Comparison of ENCODE assay signal across 15 cellular contexts in the genomic region with DNA sequence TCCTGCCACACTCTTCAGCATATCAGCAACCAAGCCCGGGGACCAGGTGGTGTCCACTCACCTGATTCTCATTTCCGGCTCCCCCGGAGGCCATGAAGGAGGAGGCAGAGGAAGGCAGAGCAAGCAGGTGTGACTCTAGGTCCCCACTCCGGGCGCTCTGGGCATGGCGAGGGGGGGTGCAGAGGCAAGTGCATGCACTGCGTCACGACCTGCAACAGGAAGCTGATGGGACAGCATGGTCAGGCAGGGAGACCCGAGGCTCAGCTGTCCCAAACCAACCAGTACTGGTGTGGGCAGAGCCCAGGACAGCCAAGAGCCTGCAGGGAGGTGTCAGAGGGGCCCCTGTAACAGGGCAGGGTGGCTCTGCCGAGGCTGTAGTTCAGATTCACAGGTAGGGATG. TPM values are rescaled to one million over a fixed set of nuclear protein-coding genes. Genes with fewer than 3 reads are reported as not detected.
"Had no signal": no experiment of that assay in that cellular context is flagged by ENCODE, and none has a peak within 500 bp of the region (broad histone marks: within the 10 kb centered on the region; RNA-seq: fewer than 3 reads in every experiment).

No MANE protein-coding gene starts in this region.

- H3K4me3 Mint-ChIP-seq: activated B cell treated with CpG ODN at 0.5 μM for 24 hours; activated CD4-positive, alpha-beta T cell treated with anti-CD3 and anti-CD28 coated beads, Interleukin-2, amount 10 ng/mL, durations not matched to agents 24 days and 14 days; activated naive CD4-positive, alpha-beta T cell treated with anti-CD3 and anti-CD28 coated beads, Interleukin-2, amount 10 ng/mL, durations not matched to agents 7 days and 5 days; activated T-helper 1 cell treated with anti-CD3 and anti-CD28 coated beads, Interleukin-12 subunit alpha, Interleukin-12 subunit beta, Interleukin-2, Interleukin-4 antibody, amounts not matched to agents 30 ng/mL and 10 ng/mL and 1 ng/mL, durations not matched to agents 14 hours and 24 hours and 36 hours; neural progenitor cell; stimulated activated naive B cell treated with anti-CD40 and anti-IgM and Interleukin-4, amounts not matched to agents 10 μg/mL and 1 μg/mL and 100 μg/mL, for 72 hours had no signal

- H2AFZ ChIP-seq: neural progenitor cell, parathyroid adenoma had no signal

- H3K9me3 ChIP-seq: SK-N-SH had no signal

- H3K9me2 ChIP-seq: SK-N-SH had no signal

- H3K79me2 ChIP-seq: parathyroid adenoma had no signal

- H3K36me3 Mint-ChIP-seq: activated naive CD4-positive, alpha-beta T cell treated with anti-CD3 and anti-CD28 coated beads, Interleukin-2, amount 10 ng/mL, durations not matched to agents 7 days and 5 days; immature natural killer cell; stimulated activated naive B cell treated with anti-CD40 and anti-IgM and Interleukin-4, amounts not matched to agents 10 μg/mL and 1 μg/mL and 100 μg/mL, for 72 hours had no signal

- H3K4me3 ChIP-seq: neural progenitor cell had no signal

- H3K27ac Mint-ChIP-seq: activated B cell treated with CpG ODN at 0.5 μM for 24 hours; activated CD4-positive, alpha-beta T cell treated with anti-CD3 and anti-CD28 coated beads, Interleukin-2, amount 10 ng/mL, durations not matched to agents 24 days and 14 days; activated naive CD4-positive, alpha-beta T cell treated with anti-CD3 and anti-CD28 coated beads, Interleukin-2, amount 10 ng/mL, durations not matched to agents 7 days and 5 days; activated T-helper 1 cell treated with anti-CD3 and anti-CD28 coated beads, Interleukin-12 subunit alpha, Interleukin-12 subunit beta, Interleukin-2, Interleukin-4 antibody, amounts not matched to agents 30 ng/mL and 10 ng/mL and 1 ng/mL, durations not matched to agents 14 hours and 24 hours and 36 hours; immature natural killer cell; neural progenitor cell; stimulated activated naive B cell treated with anti-CD40 and anti-IgM and Interleukin-4, amounts not matched to agents 10 μg/mL and 1 μg/mL and 100 μg/mL, for 72 hours had no signal

- ATAC-seq: stimulated activated naive B cell treated with anti-CD40 and anti-IgM and Interleukin-4, amounts not matched to agents 10 μg/mL and 1 μg/mL and 100 μg/mL, for 72 hours had no signal

- DNase-seq: activated B cell treated with CpG ODN at 0.5 μM for 24 hours; activated CD4-positive, alpha-beta T cell treated with anti-CD3 and anti-CD28 coated beads, Interleukin-2, amount 10 ng/mL, durations not matched to agents 24 days and 14 days; activated naive CD4-positive, alpha-beta T cell treated with anti-CD3 and anti-CD28 coated beads, Interleukin-2, amount 10 ng/mL, durations not matched to agents 7 days and 5 days; amniotic stem cell; dermis blood vessel endothelial cell; immature natural killer cell; SK-N-SH; stimulated activated CD4-positive, alpha-beta T cell treated with anti-CD3 and anti-CD28 coated beads, Interleukin-2, amount 100 ng/mL, for 24 hours; stimulated activated naive B cell treated with anti-CD40 and anti-IgM and Interleukin-4, amounts not matched to agents 10 μg/mL and 1 μg/mL and 100 μg/mL, for 72 hours; T-helper 2 cell; trophoblast cell had no signal

- H3K36me3 ChIP-seq: neural progenitor cell had no signal

- H3K4me2 ChIP-seq: neural progenitor cell, SK-N-SH had no signal

- H3K9me3 Mint-ChIP-seq: activated B cell treated with CpG ODN at 0.5 μM for 24 hours; activated CD4-positive, alpha-beta T cell treated with anti-CD3 and anti-CD28 coated beads, Interleukin-2, amount 10 ng/mL, durations not matched to agents 24 days and 14 days; activated naive CD4-positive, alpha-beta T cell treated with anti-CD3 and anti-CD28 coated beads, Interleukin-2, amount 10 ng/mL, durations not matched to agents 7 days and 5 days; activated T-helper 1 cell treated with anti-CD3 and anti-CD28 coated beads, Interleukin-12 subunit alpha, Interleukin-12 subunit beta, Interleukin-2, Interleukin-4 antibody, amounts not matched to agents 30 ng/mL and 10 ng/mL and 1 ng/mL, durations not matched to agents 14 hours and 24 hours and 36 hours; brain; immature natural killer cell; neural progenitor cell; stimulated activated naive B cell treated with anti-CD40 and anti-IgM and Interleukin-4, amounts not matched to agents 10 μg/mL and 1 μg/mL and 100 μg/mL, for 72 hours had no signal

- H3K27ac ChIP-seq: neural progenitor cell, parathyroid adenoma had no signal

RNA-seq across cellular contexts. Expression of a gene that starts 48.6 kb away (rescaled TPM):
- total RNA-seq: activated B cell treated with CpG ODN at 0.5 μM for 24 hours; activated CD4-positive, alpha-beta T cell treated with anti-CD3 and anti-CD28 coated beads, Interleukin-2, amount 10 ng/mL, durations not matched to agents 24 days and 14 days; activated T-helper 1 cell treated with anti-CD3 and anti-CD28 coated beads, Interleukin-12 subunit alpha, Interleukin-12 subunit beta, Interleukin-2, Interleukin-4 antibody, amounts not matched to agents 30 ng/mL and 10 ng/mL and 1 ng/mL, durations not matched to agents 14 hours and 24 hours and 36 hours had no signal
- polyA plus RNA-seq: immature natural killer cell had no signal
